ENCODE assay signal across 17 cellular contexts in genomic region chr7:102300643-102301211, GRCh38. TPM values are rescaled to one million over a fixed set of nuclear protein-coding genes. Genes with fewer than 3 reads are reported as not detected.
DNase-seq lines count a peak whose midpoint lies in the region; ATAC-seq and TF ChIP-seq lines count a peak whose summit lies in the region.
"Had no signal": no experiment of that assay in that cellular context is flagged by ENCODE, and none has a peak within 500 bp of the region (broad histone marks: within the 10 kb centered on the region; RNA-seq: fewer than 3 reads in every experiment).

No MANE protein-coding gene starts in this region.

- CTCF ChIA-PET in activated CD8-positive, alpha-beta memory T cell treated with anti-CD3 and anti-CD28 coated beads, Interleukin-2, amount 10 ng/mL, durations not matched to agents 7 days and 5 days (lab: Charles Lee) = no interaction called here

- H3K9me3 ChIP-seq in hepatocyte (ENCODE audit: low read depth) = no peaks in the 10 kb centered on the region
- H3K9me3 ChIP-seq: right lobe of liver, upper lobe of right lung had no signal

- H2AFZ ChIP-seq in hepatocyte = no peak overlapping the region

- peak; percentile 32 for TF ChIP-seq CTCF in choroid plexus epithelial cell (conservative IDR thresholded peaks at IDR 0.05; ENCODE audit: low read depth, low read length)
- peak; percentile 9 for TF ChIP-seq CTCF in hepatocyte (IDR thresholded peaks at IDR 0.05; ENCODE audit: poor library complexity)

- H3K36me3 Mint-ChIP-seq in activated CD8-positive, alpha-beta memory T cell treated with anti-CD3 and anti-CD28 coated beads, Interleukin-2, amount 10 ng/mL, durations not matched to agents 7 days and 5 days = no peaks in the 10 kb centered on the region

- no peaks in the 10 kb centered on the region for H4K20me1 ChIP-seq in hepatocyte (ENCODE audit: insufficient read depth, poor library complexity, severe bottlenecking)

- H3K36me3 ChIP-seq in H7 (replicated peaks; ENCODE audit: control insufficient read depth, insufficient read depth, low read length) (no peaks in the 10 kb centered on the region; the same call in 1 of the 2 replicates), hepatocyte (replicated peaks; ENCODE audit: insufficient read depth, low read depth) (no peaks in the 10 kb centered on the region)
- H3K36me3 ChIP-seq: right lobe of liver, upper lobe of right lung had no signal

- no peaks in the 10 kb centered on the region for H3K79me2 ChIP-seq in hepatocyte

- no peaks in the 10 kb centered on the region for H3K9me2 ChIP-seq in hepatocyte (replicated peaks; ENCODE audit: insufficient read depth)

- H3K27ac ChIP-seq in hepatocyte = no peak overlapping the region
- H3K27ac ChIP-seq: right lobe of liver, upper lobe of right lung had no signal

- no peak overlapping the region for H3K4me2 ChIP-seq in hepatocyte

- H3K4me1 Mint-ChIP-seq in activated CD8-positive, alpha-beta memory T cell treated with anti-CD3 and anti-CD28 coated beads, Interleukin-2, amount 10 ng/mL, durations not matched to agents 7 days and 5 days = peaks cover 7% of the 10 kb centered on the region

- no peaks in the 10 kb centered on the region for H3K27me3 Mint-ChIP-seq in activated CD8-positive, alpha-beta memory T cell treated with anti-CD3 and anti-CD28 coated beads, Interleukin-2, amount 10 ng/mL, durations not matched to agents 7 days and 5 days
- H3K27me3 Mint-ChIP-seq: activated B cell treated with CpG ODN at 0.5 μM for 24 hours, naive B cell had no signal

- ATAC-seq in HG03354 (IDR thresholded peaks at IDR 0.05; ENCODE audit: poor library complexity, severe bottlenecking, unreplicated experiment) (no peak), GM18498 (IDR thresholded peaks at IDR 0.05; ENCODE audit: unreplicated experiment) (no peak), HG02798 (IDR thresholded peaks at IDR 0.05; ENCODE audit: poor library complexity, unreplicated experiment) (no peak)
- no peak for ATAC-seq in activated CD8-positive, alpha-beta memory T cell treated with anti-CD3 and anti-CD28 coated beads, Interleukin-2, amount 10 ng/mL, durations not matched to agents 7 days and 5 days
- ATAC-seq: right lobe of liver; stimulated activated effector memory CD8-positive, alpha-beta T cell treated with anti-CD3 and anti-CD28 coated beads, Interleukin-12 subunit alpha, Interleukin-12 subunit beta, amount 100 ng/mL, for 72 hours; upper lobe of right lung had no signal

- no peak overlapping the region for H3K27ac Mint-ChIP-seq in activated CD8-positive, alpha-beta memory T cell treated with anti-CD3 and anti-CD28 coated beads, Interleukin-2, amount 10 ng/mL, durations not matched to agents 7 days and 5 days
- H3K27ac Mint-ChIP-seq: activated B cell treated with CpG ODN at 0.5 μM for 24 hours; activated naive CD4-positive, alpha-beta T cell treated with anti-CD3 and anti-CD28 coated beads for 36 hours; stimulated activated effector memory CD8-positive, alpha-beta T cell treated with anti-CD3 and anti-CD28 coated beads, Interleukin-12 subunit alpha, Interleukin-12 subunit beta, amount 100 ng/mL, for 72 hours had no signal

- no peaks in the 10 kb centered on the region for H3K9me3 Mint-ChIP-seq in activated CD8-positive, alpha-beta memory T cell treated with anti-CD3 and anti-CD28 coated beads, Interleukin-2, amount 10 ng/mL, durations not matched to agents 7 days and 5 days (ENCODE audit: low read depth)
- H3K9me3 Mint-ChIP-seq: activated B cell treated with CpG ODN at 0.5 μM for 24 hours; activated naive CD4-positive, alpha-beta T cell treated with anti-CD3 and anti-CD28 coated beads for 36 hours; stimulated activated effector memory CD8-positive, alpha-beta T cell treated with anti-CD3 and anti-CD28 coated beads, Interleukin-12 subunit alpha, Interleukin-12 subunit beta, amount 100 ng/mL, for 72 hours had no signal

- peaks cover 6% of the 10 kb centered on the region; the same call in 1 of the 2 replicates for H3K27me3 ChIP-seq in H7 (ENCODE audit: control insufficient read depth, insufficient read depth, low read length)
- no peaks in the 10 kb centered on the region for H3K27me3 ChIP-seq in hepatocyte
- H3K27me3 ChIP-seq: right lobe of liver, upper lobe of right lung had no signal

- H3K4me3 Mint-ChIP-seq in activated CD8-positive, alpha-beta memory T cell treated with anti-CD3 and anti-CD28 coated beads, Interleukin-2, amount 10 ng/mL, durations not matched to agents 7 days and 5 days = no peak overlapping the region
- H3K4me3 Mint-ChIP-seq: activated B cell treated with CpG ODN at 0.5 μM for 24 hours; activated naive CD4-positive, alpha-beta T cell treated with anti-CD3 and anti-CD28 coated beads for 36 hours; stimulated activated effector memory CD8-positive, alpha-beta T cell treated with anti-CD3 and anti-CD28 coated beads, Interleukin-12 subunit alpha, Interleukin-12 subunit beta, amount 100 ng/mL, for 72 hours had no signal

- no peak overlapping the region for H3K4me3 ChIP-seq in H7 (ENCODE audit: insufficient read depth, low read depth, low read length)
- no peak overlapping the region for H3K4me3 ChIP-seq in choroid plexus epithelial cell (ENCODE audit: low read depth, low read length)
- no peak overlapping the region for H3K4me3 ChIP-seq in hepatocyte
- H3K4me3 ChIP-seq: right lobe of liver, upper lobe of right lung had no signal

- WGBS in hepatocyte (ENCODE audit: low lambda C conversion rate, missing lambda C conversion rate) = 57% methylated on average over 50 of the region's 83 CpGs

- DNase-seq in H7 = peak; percentile 96
- DNase-seq in choroid plexus epithelial cell (ENCODE audit: low read depth) = no peak
- no peak for DNase-seq in hepatocyte (ENCODE audit: low spot score)
- DNase-seq in retina = peak; percentile 75
- DNase-seq in activated CD8-positive, alpha-beta memory T cell treated with anti-CD3 and anti-CD28 coated beads, Interleukin-2, amount 10 ng/mL, durations not matched to agents 7 days and 5 days = no peak
- DNase-seq: activated B cell treated with CpG ODN at 0.5 μM for 24 hours; activated naive CD4-positive, alpha-beta T cell treated with anti-CD3 and anti-CD28 coated beads for 36 hours; naive B cell; NCI-H2081 treated with DMSO at 0.1 percent for 48 hours; NCI-H526 treated with DMSO at 0.1 percent for 48 hours; right lobe of liver; SW 1271; upper lobe of right lung had no signal

- H3K4me1 ChIP-seq in hepatocyte (ENCODE audit: insufficient read depth) = no peaks in the 10 kb centered on the region
- H3K4me1 ChIP-seq: right lobe of liver had no signal

RNA-seq across cellular contexts. Expression of gene SH2B2, which starts 14.1 kb away (rescaled TPM):
- 6.2 and 11.1 TPM in 2 replicates for total RNA-seq in H7 (2014; rRNA removed; shearing (Covaris generic))
- 3.2 and 3.8 TPM in 2 replicates for total RNA-seq in hepatocyte
- 6.7 and 7.1 TPM in 2 replicates for polyA plus RNA-seq in hepatocyte
- 1 to 10 TPM; 1.3 TPM for total RNA-seq in activated CD8-positive, alpha-beta memory T cell treated with anti-CD3 and anti-CD28 coated beads, Interleukin-2, amount 10 ng/mL, durations not matched to agents 7 days and 5 days

RNA-seq across cellular contexts. Expression of gene SPDYE6, which starts 55.5 kb away (rescaled TPM):
- not detected in 2 replicates for total RNA-seq in H7 (2014; rRNA removed; shearing (Covaris generic))
- total RNA-seq in hepatocyte = not detected in 2 replicates
- polyA plus RNA-seq in hepatocyte = 0.68 and 1.0 TPM in 2 replicates
- not detected for total RNA-seq in activated CD8-positive, alpha-beta memory T cell treated with anti-CD3 and anti-CD28 coated beads, Interleukin-2, amount 10 ng/mL, durations not matched to agents 7 days and 5 days
- total RNA-seq: activated B cell treated with CpG ODN at 0.5 μM for 24 hours; activated naive CD4-positive, alpha-beta T cell treated with anti-CD3 and anti-CD28 coated beads for 36 hours; right lobe of liver; upper lobe of right lung had no signal

Comparison
In these comparisons a context has a peak if more than half of its experiments do, and no peak if none do; other contexts are left out.
1. DNase-seq: peak in H7 (single experiment) and retina (single experiment); none in choroid plexus epithelial cell (single experiment), hepatocyte (single experiment) and activated CD8-positive, alpha-beta memory T cell treated with anti-CD3 and anti-CD28 coated beads, Interleukin-2, amount 10 ng/mL, durations not matched to agents 7 days and 5 days (single experiment).